ENCODE assay signal across 10 cellular contexts in genomic region chr1:118184737-118185082, GRCh38. TPM values are rescaled to one million over a fixed set of nuclear protein-coding genes. Genes with fewer than 3 reads are reported as not detected.
A peak's percentile ranks its signal among the peaks of the same experiment; 100 is the strongest.
DNase-seq lines count a peak whose midpoint lies in the region; ATAC-seq and TF ChIP-seq lines count a peak whose summit lies in the region.
"Had no signal": no experiment of that assay in that cellular context is flagged by ENCODE, and none has a peak within 500 bp of the region (broad histone marks: within the 10 kb centered on the region; RNA-seq: fewer than 3 reads in every experiment).

No MANE protein-coding gene starts in this region.

- ATAC-seq in heart left ventricle (peak in 2 of 4 donors; percentile 16 to 29), Right ventricle myocardium superior (ENCODE audit: poor library complexity) (no peak), HG03108 (IDR thresholded peaks at IDR 0.05; ENCODE audit: unreplicated experiment) (no peak)

- 33 to 41% (median 40%) methylated on average over 8 to 11 of the region's 11 CpGs for WGBS in heart left ventricle, 4 donors
- WGBS in mesodermal cell (ENCODE audit: insufficient coverage in 2 of 2), 2 experiments: 63 to 71% methylated on average over 10 to 11 of the region's 11 CpGs
- WGBS in urinary bladder: 25% methylated on average over 11 of the region's 11 CpGs

- H3K27ac ChIP-seq in heart left ventricle: no peak overlapping the region
- H3K27ac ChIP-seq in duodenal mucosa (ENCODE audit: low read depth, low read length): no peak overlapping the region
- H3K27ac ChIP-seq in mesodermal cell (ENCODE audit: low read depth, low read length, severe bottlenecking): no peak overlapping the region
- no peak overlapping the region for H3K27ac ChIP-seq in urinary bladder (ENCODE audit: low read depth)
- H3K27ac ChIP-seq: BLaER1 treated with 17β-estradiol and CSF1 and Interleukin-3, amounts not matched to agents 10 nM and 100 nM had no signal

- DNase-seq in heart left ventricle (no peak), Right ventricle myocardium superior (no peak), T1000 (lab: John Stamatoyannopoulos, UW) (no peak)
- no peak for DNase-seq in activated CD8-positive, alpha-beta memory T cell treated with anti-CD3 and anti-CD28 coated beads for 24 hours

- peaks cover 0 to 4% (median 0%) of the 10 kb centered on the region in 12 donors for H3K4me1 ChIP-seq in heart left ventricle
- peaks cover 8 to 10% of the 10 kb centered on the region in 2 donors for H3K4me1 ChIP-seq in duodenal mucosa (ENCODE audit: control insufficient read depth in 1 of 2, insufficient read depth in 2 of 2, low read length in 2 of 2)
- peaks cover 7% of the 10 kb centered on the region for H3K4me1 ChIP-seq in mesodermal cell (ENCODE audit: control insufficient read depth, insufficient read depth, low read length, poor library complexity, severe bottlenecking)
- H3K4me1 ChIP-seq in urinary bladder (ENCODE audit: insufficient read depth): no peaks in the 10 kb centered on the region
- H3K4me1 ChIP-seq: BLaER1 treated with 17β-estradiol and CSF1 and Interleukin-3, amounts not matched to agents 10 nM and 100 nM had no signal

- TF ChIP-seq CTCF in heart left ventricle (IDR thresholded peaks at IDR 0.05): no peak

- no peak overlapping the region for H3K9ac ChIP-seq in duodenal mucosa (ENCODE audit: low read depth in 1 of 2, low read length in 2 of 2)
- H3K9ac ChIP-seq: BLaER1 treated with 17β-estradiol and CSF1 and Interleukin-3, amounts not matched to agents 10 nM and 100 nM had no signal

- H3K27me3 ChIP-seq in heart left ventricle (peaks cover 0 to 9% (median 0%) of the 10 kb centered on the region in 9 donors), duodenal mucosa (ENCODE audit: control insufficient read depth in 1 of 2, insufficient read depth in 2 of 2, low read length in 2 of 2) (no peaks in the 10 kb centered on the region)
- H3K27me3 ChIP-seq: BLaER1 treated with 17β-estradiol and CSF1 and Interleukin-3, amounts not matched to agents 10 nM and 100 nM had no signal

- H3K4me3 ChIP-seq in heart left ventricle (peak overlapping the region in 10 of 12 donors; percentile 17 to 55 (median 40)), duodenal mucosa (ENCODE audit: low read depth in 1 of 2, low read length in 2 of 2) (peak overlapping the region; percentile 63 to 66), mesodermal cell (ENCODE audit: extremely low read depth, insufficient read depth, low read length, poor library complexity, severe bottlenecking) (peak overlapping the region; percentile 31), urinary bladder (ENCODE audit: low read depth, low read length) (peak overlapping the region; percentile 33)
- H3K4me3 ChIP-seq: BLaER1 treated with 17β-estradiol and CSF1 and Interleukin-3, amounts not matched to agents 10 nM and 100 nM had no signal

- H3K36me3 ChIP-seq in heart left ventricle: no peaks in the 10 kb centered on the region
- H3K36me3 ChIP-seq in duodenal mucosa (ENCODE audit: control insufficient read depth in 1 of 2, insufficient read depth in 2 of 2, low read length in 2 of 2): no peaks in the 10 kb centered on the region
- H3K36me3 ChIP-seq in mesodermal cell (ENCODE audit: control insufficient read depth, insufficient read depth, low read length): no peaks in the 10 kb centered on the region
- H3K36me3 ChIP-seq in urinary bladder (ENCODE audit: insufficient read depth): no peaks in the 10 kb centered on the region
- H3K36me3 ChIP-seq: BLaER1 treated with 17β-estradiol and CSF1 and Interleukin-3, amounts not matched to agents 10 nM and 100 nM had no signal

- H3K9me3 ChIP-seq in heart left ventricle: no peaks in the 10 kb centered on the region
- H3K9me3 ChIP-seq in duodenal mucosa (ENCODE audit: control insufficient read depth in 1 of 2, low read length in 2 of 2): no peaks in the 10 kb centered on the region
- no peaks in the 10 kb centered on the region for H3K9me3 ChIP-seq in mesodermal cell (ENCODE audit: control insufficient read depth, low read length)

- intact Hi-C loops in heart left ventricle (cut with DNase I) (no loop called here), Right ventricle myocardium superior (cut with DNase I) (no loop called here)

- TF ChIP-seq POLR2A in heart left ventricle (IDR thresholded peaks at IDR 0.05): no peak

RNA-seq across cellular contexts. Expression of gene SPAG17, which starts 0.3 kb away (rescaled TPM):
- total RNA-seq in heart left ventricle (under 1 TPM in 2 of 9 donors, not detected in 7; 0.38 to 0.48 TPM), Right ventricle myocardium superior (not detected), urinary bladder (4.2 TPM)
- polyA plus RNA-seq in heart left ventricle (not detected), urinary bladder (0.51 TPM)
- polyA plus RNA-seq in mesodermal cell (2013, experiment 1 of 2): 0.88 TPM
- 1.3 TPM for polyA plus RNA-seq in mesodermal cell (2013, experiment 2 of 2)
- total RNA-seq: activated CD4-positive, alpha-beta memory T cell treated with anti-CD3 and anti-CD28 coated beads, Interleukin-2, amount 10 ng/mL, durations not matched to agents 7 days and 5 days had no signal
